In genomic region chr10:131778385-131778784, GRCh38 we compare ENCODE assay signal across 16 cellular contexts.
DNase-seq lines count a peak whose midpoint lies in the region; ATAC-seq, FAIRE-seq and TF ChIP-seq lines count a peak whose summit lies in the region.
"Had no signal": no experiment of that assay in that cellular context is flagged by ENCODE, and none has a peak within 500 bp of the region (broad histone marks: within the 10 kb centered on the region; RNA-seq: fewer than 3 reads in every experiment).

No MANE protein-coding gene starts in this region.

- FAIRE-seq in kidney (lab: Jason Lieb, UNC) = no peak
- FAIRE-seq: A204.1, G401.6, GM12891 had no signal

- peak; percentile 26 for DNase-seq in ecto neural progenitor cell (ENCODE audit: low spot score)
- peak; percentile 41 for DNase-seq in kidney
- DNase-seq in osteocyte (ENCODE audit: extremely low spot score, unreplicated experiment) = peak; percentile 63
- DNase-seq in lower lobe of right lung = no peak
- no peak for DNase-seq in stimulated activated CD4-positive, alpha-beta T cell treated with anti-CD3 and anti-CD28 coated beads, Interleukin-12 subunit alpha, Interleukin-12 subunit beta, amount 100 ng/mL, for 4 hours
- DNase-seq: BE2C; CD4-positive, alpha-beta memory T cell; DMS79; GOT3 had no signal

- H3K36me3 Mint-ChIP-seq in activated T-helper 17 cell treated with anti-CD3 and anti-CD28 coated beads, Interleukin-2, amount 50 U/mL, for 72 hours (ENCODE audit: low read depth) = no peaks in the 10 kb centered on the region
- peaks cover 2% of the 10 kb centered on the region for H3K36me3 Mint-ChIP-seq in osteocyte (ENCODE audit: unreplicated experiment)

- ATAC-seq in activated T-helper 17 cell treated with anti-CD3 and anti-CD28 coated beads, Interleukin-2, amount 50 U/mL, for 72 hours (replicated peaks) = no peak
- no peak for ATAC-seq in lower lobe of right lung
- no peak for ATAC-seq in GM19452 (IDR thresholded peaks at IDR 0.05; ENCODE audit: unreplicated experiment)

- H3K27me3 Mint-ChIP-seq in activated T-helper 17 cell treated with anti-CD3 and anti-CD28 coated beads, Interleukin-2, amount 50 U/mL, for 72 hours = peaks cover 6% of the 10 kb centered on the region
- H3K27me3 Mint-ChIP-seq in osteocyte (ENCODE audit: unreplicated experiment) = no peaks in the 10 kb centered on the region
- H3K27me3 Mint-ChIP-seq: CD4-positive, alpha-beta memory T cell had no signal

- no peaks in the 10 kb centered on the region for H3K27me3 ChIP-seq in lower lobe of right lung (ENCODE audit: low read depth)
- H3K27me3 ChIP-seq: BE2C had no signal

- H3K36me3 ChIP-seq in kidney (ENCODE audit: control insufficient read depth in 1 of 2, insufficient read depth in 2 of 2, low read length in 2 of 2) (no peaks in the 10 kb centered on the region), lower lobe of right lung (no peaks in the 10 kb centered on the region)
- H3K36me3 ChIP-seq: BE2C, HAP-1 had no signal

- intact Hi-C loops in kidney (cut with DNase I) = no loop called here
- intact Hi-C loops in lower lobe of right lung (cut with DNase I) = no loop called here

- peaks cover 24% of the 10 kb centered on the region for H3K9me3 Mint-ChIP-seq in activated T-helper 17 cell treated with anti-CD3 and anti-CD28 coated beads, Interleukin-2, amount 50 U/mL, for 72 hours
- peaks cover 45% of the 10 kb centered on the region for H3K9me3 Mint-ChIP-seq in osteocyte (ENCODE audit: unreplicated experiment)

- TF ChIP-seq CTCF in kidney (IDR thresholded peaks at IDR 0.05; ENCODE audit: borderline replicate concordance, extremely low read depth, insufficient read depth) = no peak
- TF ChIP-seq CTCF in osteocyte (IDR thresholded peaks at IDR 0.05) = no peak
- no peak for TF ChIP-seq CTCF in lower lobe of right lung (IDR thresholded peaks at IDR 0.05)

- peak overlapping the region; percentile 42 for H3K27ac Mint-ChIP-seq in activated T-helper 17 cell treated with anti-CD3 and anti-CD28 coated beads, Interleukin-2, amount 50 U/mL, for 72 hours
- no peak overlapping the region for H3K27ac Mint-ChIP-seq in osteocyte (ENCODE audit: unreplicated experiment)

- H3K9ac ChIP-seq in kidney (ENCODE audit: low read length in 2 of 2) = no peak overlapping the region

- H3K4me3 Mint-ChIP-seq in activated T-helper 17 cell treated with anti-CD3 and anti-CD28 coated beads, Interleukin-2, amount 50 U/mL, for 72 hours = no peak overlapping the region
- no peak overlapping the region for H3K4me3 Mint-ChIP-seq in osteocyte (ENCODE audit: unreplicated experiment)
- H3K4me3 Mint-ChIP-seq: CD4-positive, alpha-beta memory T cell had no signal

- peaks cover 7 to 27% of the 10 kb centered on the region in 2 donors for H3K9me3 ChIP-seq in kidney (ENCODE audit: control insufficient read depth in 1 of 2, low read length in 2 of 2)
- H3K9me3 ChIP-seq in lower lobe of right lung = peaks cover 19% of the 10 kb centered on the region
- H3K9me3 ChIP-seq: BE2C, HAP-1 had no signal

- H3K4me3 ChIP-seq in kidney (ENCODE audit: low read length in 2 of 2) (no peak overlapping the region), lower lobe of right lung (no peak overlapping the region)
- H3K4me3 ChIP-seq: HAP-1 had no signal

- H3K4me1 ChIP-seq in kidney (ENCODE audit: control insufficient read depth in 1 of 2, insufficient read depth in 1 of 2, low read depth in 1 of 2, low read length in 2 of 2) (no peaks in the 10 kb centered on the region), lower lobe of right lung (no peaks in the 10 kb centered on the region)
- H3K4me1 ChIP-seq: BE2C, HAP-1 had no signal

- no peak overlapping the region for H3K27ac ChIP-seq in kidney (ENCODE audit: low read depth in 2 of 2, low read length in 2 of 2)
- no peak overlapping the region for H3K27ac ChIP-seq in lower lobe of right lung
- H3K27ac ChIP-seq: C4-2B had no signal

- no peaks in the 10 kb centered on the region for H3K4me1 Mint-ChIP-seq in activated T-helper 17 cell treated with anti-CD3 and anti-CD28 coated beads, Interleukin-2, amount 50 U/mL, for 72 hours
- H3K4me1 Mint-ChIP-seq in osteocyte (ENCODE audit: unreplicated experiment) = no peaks in the 10 kb centered on the region
- H3K4me1 Mint-ChIP-seq: CD4-positive, alpha-beta memory T cell had no signal

Comparison
In these comparisons a context has a peak if more than half of its experiments do, and no peak if none do; other contexts are left out.
1. DNase-seq: peak in ecto neural progenitor cell (single experiment), kidney (single experiment) and osteocyte (single experiment); none in lower lobe of right lung (single experiment) and stimulated activated CD4-positive, alpha-beta T cell treated with anti-CD3 and anti-CD28 coated beads, Interleukin-12 subunit alpha, Interleukin-12 subunit beta, amount 100 ng/mL, for 4 hours (single experiment).